1 cellular context compared by ENCODE assay signal in genomic region chr7:143395187-143396149, GRCh38.
TF ChIP-seq lines count a peak whose summit lies in the region.

No MANE protein-coding gene starts in this region.

TF ChIP-seq in HepG2, 621 proteins besides CTCF, POLR2A, EP300 and RAD21 (continued from another document and continues in another):
- TF ChIP-seq AKAP8 (CRISPR knock-in tag; IDR thresholded peaks at IDR 0.05) (no peak), ZFP62 (CRISPR knock-in tag; IDR thresholded peaks at IDR 0.05) (no peak), AHDC1 (CRISPR knock-in tag; IDR thresholded peaks at IDR 0.05; ENCODE audit: borderline replicate concordance) (no peak), ZNF773 (CRISPR knock-in tag; IDR thresholded peaks at IDR 0.05; ENCODE audit: borderline replicate concordance) (no peak), ZNF646 (CRISPR knock-in tag; IDR thresholded peaks at IDR 0.05) (no peak), MYC (CRISPR knock-in tag; IDR thresholded peaks at IDR 0.05; ENCODE audit: borderline replicate concordance) (peak; percentile 82), AGO1 (IDR thresholded peaks at IDR 0.05; ENCODE audit: low read depth, low read length, poor library complexity, severe bottlenecking) (no peak), ZC3H13 (CRISPR knock-in tag; IDR thresholded peaks at IDR 0.05) (no peak), THAP7 (CRISPR knock-in tag; IDR thresholded peaks at IDR 0.05) (no peak), NFIB (CRISPR knock-in tag; IDR thresholded peaks at IDR 0.05; ENCODE audit: borderline replicate concordance) (no peak), ZMYM3 (CRISPR knock-in tag; IDR thresholded peaks at IDR 0.05) (peak; percentile 65), PHF21A (CRISPR knock-in tag; IDR thresholded peaks at IDR 0.05) (peak; percentile 89), GABPB1 (CRISPR knock-in tag; IDR thresholded peaks at IDR 0.05) (0 out of 2 replicates have a peak, but pooled peaks have one; percentile 36), TFDP1 (CRISPR knock-in tag; IDR thresholded peaks at IDR 0.05; ENCODE audit: borderline replicate concordance) (peak; percentile 56; the same call in 1 of the 2 replicates), HNF1A (IDR thresholded peaks at IDR 0.05; ENCODE audit: low read depth) (no peak), HNF1A (CRISPR knock-in tag; IDR thresholded peaks at IDR 0.05; ENCODE audit: borderline replicate concordance) (peak; percentile 60; the same call in 1 of the 2 replicates), GABPA (IDR thresholded peaks at IDR 0.05; ENCODE audit: low read depth, low read length) (no peak), GABPA (CRISPR knock-in tag; IDR thresholded peaks at IDR 0.05; ENCODE audit: low read depth) (0 out of 2 replicates have a peak, but pooled peaks have one; percentile 10), POLR2AphosphoS5 (IDR thresholded peaks at IDR 0.05; ENCODE audit: low read depth, low read length) (no peak; the same call in 1 of the 2 replicates), ZNF512B (CRISPR knock-in tag; IDR thresholded peaks at IDR 0.05; ENCODE audit: borderline replicate concordance) (0 out of 2 replicates have a peak, but pooled peaks have one; percentile 75), ZBTB43 (CRISPR knock-in tag; conservative IDR thresholded peaks at IDR 0.05) (0 out of 2 replicates have a peak, but pooled peaks have one; percentile 80), ZNF558 (CRISPR knock-in tag; IDR thresholded peaks at IDR 0.05; ENCODE audit: borderline replicate concordance) (0 out of 2 replicates have a peak, but pooled peaks have one; percentile 52), NFIC (IDR thresholded peaks at IDR 0.05; ENCODE audit: low read length) (no peak), SMAD1 (CRISPR knock-in tag; IDR thresholded peaks at IDR 0.05; ENCODE audit: borderline replicate concordance, low read depth) (0 out of 2 replicates have a peak, but pooled peaks have one; percentile 52), RFXANK (CRISPR knock-in tag; IDR thresholded peaks at IDR 0.05) (no peak), GTF3A (CRISPR knock-in tag; conservative IDR thresholded peaks at IDR 0.05) (no peak), TCF12 (IDR thresholded peaks at IDR 0.05) (no peak), TCF12 (CRISPR knock-in tag; IDR thresholded peaks at IDR 0.05) (no peak), ERF (CRISPR knock-in tag; IDR thresholded peaks at IDR 0.05) (no peak), ZNF17 (CRISPR knock-in tag; IDR thresholded peaks at IDR 0.05) (no peak), FOSL2 (CRISPR knock-in tag; IDR thresholded peaks at IDR 0.05) (peak; percentile 63), ZNF781 (CRISPR knock-in tag; IDR thresholded peaks at IDR 0.05; ENCODE audit: borderline replicate concordance, not compliant biosample characterization) (peak; percentile 49)
